In the genomic region with DNA sequence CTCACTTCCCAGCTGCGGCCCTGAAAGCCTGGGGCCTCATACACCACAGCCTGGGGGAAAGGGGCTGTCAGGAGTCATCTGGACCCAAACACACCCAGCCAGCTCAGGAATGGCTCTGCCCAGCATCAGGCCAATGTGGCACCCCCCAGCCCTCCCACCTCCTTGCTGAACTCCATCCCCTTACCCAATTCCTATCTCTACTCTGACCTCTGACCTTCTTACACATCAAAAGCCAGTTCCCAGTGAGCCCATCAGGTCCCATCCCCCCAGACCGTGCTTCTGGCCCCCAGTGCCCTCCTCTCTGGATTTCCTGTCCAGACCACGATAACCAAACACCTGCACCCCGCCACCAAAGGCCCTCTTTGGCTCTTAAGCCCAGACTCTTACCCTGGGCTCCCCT, we compare ENCODE assay signal across 27 cellular contexts. TPM values are rescaled to one million over a fixed set of nuclear protein-coding genes. Genes with fewer than 3 reads are reported as not detected.
DNase-seq lines count a peak whose midpoint lies in the region; ATAC-seq, FAIRE-seq and TF ChIP-seq lines count a peak whose summit lies in the region.
"Had no signal": no experiment of that assay in that cellular context is flagged by ENCODE, and none has a peak within 500 bp of the region (broad histone marks: within the 10 kb centered on the region; RNA-seq: fewer than 3 reads in every experiment).

No MANE protein-coding gene starts in this region.

- peaks cover 22% of the 10 kb centered on the region for H3F3A ChIP-seq in neural progenitor cell (ENCODE audit: low read depth)

- H3K79me2 ChIP-seq in K562 (ENCODE audit: control insufficient read depth, insufficient read depth, low read length): no peaks in the 10 kb centered on the region
- peaks cover 10% of the 10 kb centered on the region for H3K79me2 ChIP-seq in neural progenitor cell (ENCODE audit: low read depth)

- H2AFZ ChIP-seq in K562 (ENCODE audit: low read depth, low read length) (peak overlapping the region; percentile 98), neural progenitor cell (replicated peaks) (no peak overlapping the region)

- no peak overlapping the region for H3K4me3 ChIP-seq in K562
- no peak overlapping the region for H3K4me3 ChIP-seq in neural progenitor cell
- H3K4me3 ChIP-seq: cardiac muscle cell, GM12878, lower lobe of right lung, smooth muscle cell had no signal

- TF ChIP-seq EP300 in K562 (IDR thresholded peaks at IDR 0.05; ENCODE audit: low read length): no peak

- no peak for FAIRE-seq in K562 (lab: Jason Lieb, UNC)
- FAIRE-seq: frontal cortex, GM12878, RCC 7860, urothelium cell line had no signal

- peaks cover 8% of the 10 kb centered on the region for H3K27me3 Mint-ChIP-seq in activated CD4-positive, alpha-beta T cell treated with anti-CD3 and anti-CD28 coated beads, Interleukin-2, amount 10 ng/mL, durations not matched to agents 24 days and 14 days
- H3K27me3 Mint-ChIP-seq in IgD-negative memory B cell (no peaks in the 10 kb centered on the region), neural progenitor cell (ENCODE audit: insufficient read depth, low read depth) (peaks cover 9% of the 10 kb centered on the region)
- H3K27me3 Mint-ChIP-seq in activated CD8-positive, alpha-beta T cell treated with anti-CD3 and anti-CD28 coated beads for 36 hours: no peaks in the 10 kb centered on the region
- H3K27me3 Mint-ChIP-seq: activated CD4-positive, alpha-beta T cell treated with anti-CD3 and anti-CD28 coated beads for 36 hours had no signal

- TF ChIP-seq POLR2A in K562 (conservative IDR thresholded peaks at IDR 0.05): no peak

- no peak for ATAC-seq in K562
- no peak for ATAC-seq in activated CD8-positive, alpha-beta T cell treated with anti-CD3 and anti-CD28 coated beads for 36 hours
- ATAC-seq in HG03442 (IDR thresholded peaks at IDR 0.05; ENCODE audit: unreplicated experiment): no peak
- ATAC-seq: activated CD4-positive, alpha-beta T cell treated with anti-CD3 and anti-CD28 coated beads for 36 hours; GM12878 had no signal

- H4K20me1 ChIP-seq in K562 (replicated peaks; ENCODE audit: control insufficient read depth, insufficient read depth, low read length) (no peaks in the 10 kb centered on the region), neural progenitor cell (ENCODE audit: low read depth) (no peaks in the 10 kb centered on the region)

- in situ Hi-C loops in K562 (cut with MboI): no loop called here

- no peaks in the 10 kb centered on the region for H3K9me3 ChIP-seq in K562 (replicated peaks; ENCODE audit: control insufficient read depth, insufficient read depth, low read depth, low read length)
- H3K9me3 ChIP-seq in neural progenitor cell (ENCODE audit: low read depth): no peaks in the 10 kb centered on the region
- H3K9me3 ChIP-seq: BE2C, lower lobe of right lung had no signal

- peaks cover 3% of the 10 kb centered on the region for H3K4me1 Mint-ChIP-seq in activated CD4-positive, alpha-beta T cell treated with anti-CD3 and anti-CD28 coated beads, Interleukin-2, amount 10 ng/mL, durations not matched to agents 24 days and 14 days
- H3K4me1 Mint-ChIP-seq in IgD-negative memory B cell (peaks cover 0 to 8% (median 5%) of the 10 kb centered on the region in 3 donors), neural progenitor cell (peaks cover 43% of the 10 kb centered on the region)
- peaks cover 11% of the 10 kb centered on the region for H3K4me1 Mint-ChIP-seq in activated CD8-positive, alpha-beta T cell treated with anti-CD3 and anti-CD28 coated beads for 36 hours (ENCODE audit: low read depth)
- H3K4me1 Mint-ChIP-seq: activated CD4-positive, alpha-beta T cell treated with anti-CD3 and anti-CD28 coated beads for 36 hours had no signal

- TF ChIP-seq CTCF in K562 (IDR thresholded peaks at IDR 0.05 in 2 of 3, conservative IDR thresholded peaks at IDR 0.05 in 1 of 3; ENCODE audit: insufficient read depth in 2 of 3, low read depth in 1 of 3, low read length in 3 of 3): no peak
- no peak for TF ChIP-seq CTCF in neural progenitor cell (IDR thresholded peaks at IDR 0.05)
- no peak for TF ChIP-seq CTCF in activated CD8-positive, alpha-beta T cell treated with anti-CD3 and anti-CD28 coated beads for 36 hours (IDR thresholded peaks at IDR 0.05)

- H3K36me3 ChIP-seq in K562 (ENCODE audit: control insufficient read depth, insufficient read depth, low read length) (no peaks in the 10 kb centered on the region), neural progenitor cell (no peaks in the 10 kb centered on the region)
- H3K36me3 ChIP-seq: BE2C, cardiac muscle cell, lower lobe of right lung had no signal

- intact Hi-C loops in activated CD4-positive, alpha-beta T cell treated with anti-CD3 and anti-CD28 coated beads, Interleukin-2, amount 10 ng/mL, durations not matched to agents 24 days and 14 days (cut with micrococcal nuclease): loop anchor here (2.0 kb wide), 1 partner anchor 21 kb away; no protein-coding TSS in a partner anchor
- intact Hi-C loops in K562 (cut with micrococcal nuclease): no loop called here
- intact Hi-C loops in activated CD8-positive, alpha-beta T cell treated with anti-CD3 and anti-CD28 coated beads for 36 hours (cut with micrococcal nuclease): no loop called here

- no TSS peak for BruUV-seq in K562 (replicated peaks; lab: Mats Ljungman, UMichigan)

- H3K4me1 ChIP-seq in K562 (replicated peaks in 1 of 2; ENCODE audit: control insufficient read depth in 2 of 2, insufficient read depth in 2 of 2, low read length in 2 of 2): peaks cover 14 to 21% of the 10 kb centered on the region in 2 experiments
- peaks cover 29% of the 10 kb centered on the region for H3K4me1 ChIP-seq in neural progenitor cell
- H3K4me1 ChIP-seq: BE2C had no signal

- 85% methylated on average over 4 of the region's 4 CpGs for WGBS in K562 (ENCODE audit: insufficient coverage, low coverage, missing lambda C conversion rate)

- TF ChIP-seq RAD21 in K562 (CRISPR knock-in tag; conservative IDR thresholded peaks at IDR 0.05 in 1 of 2, IDR thresholded peaks at IDR 0.05 in 1 of 2): no peak

- H3K27ac ChIP-seq in K562 (ENCODE audit: extremely low read depth, low read depth, low read length) (peak overlapping the region; percentile 85; the same call in 2 of the 3 replicates), neural progenitor cell (no peak overlapping the region)
- H3K27ac ChIP-seq: cardiac muscle cell, lower lobe of right lung had no signal

- no peak overlapping the region for H3K27ac Mint-ChIP-seq in activated CD4-positive, alpha-beta T cell treated with anti-CD3 and anti-CD28 coated beads, Interleukin-2, amount 10 ng/mL, durations not matched to agents 24 days and 14 days
- H3K27ac Mint-ChIP-seq in IgD-negative memory B cell (no peak overlapping the region), neural progenitor cell (no peak overlapping the region)
- H3K27ac Mint-ChIP-seq in activated CD8-positive, alpha-beta T cell treated with anti-CD3 and anti-CD28 coated beads for 36 hours: no peak overlapping the region
- H3K27ac Mint-ChIP-seq: activated CD4-positive, alpha-beta T cell treated with anti-CD3 and anti-CD28 coated beads for 36 hours had no signal

- H3K36me3 Mint-ChIP-seq in activated CD4-positive, alpha-beta T cell treated with anti-CD3 and anti-CD28 coated beads, Interleukin-2, amount 10 ng/mL, durations not matched to agents 24 days and 14 days (ENCODE audit: low read depth): no peaks in the 10 kb centered on the region
- no peaks in the 10 kb centered on the region for H3K36me3 Mint-ChIP-seq in IgD-negative memory B cell
- no peaks in the 10 kb centered on the region for H3K36me3 Mint-ChIP-seq in neural progenitor cell
- H3K36me3 Mint-ChIP-seq in activated CD8-positive, alpha-beta T cell treated with anti-CD3 and anti-CD28 coated beads for 36 hours (ENCODE audit: low read depth): no peaks in the 10 kb centered on the region

- no peak for DNase-seq in activated CD4-positive, alpha-beta T cell treated with anti-CD3 and anti-CD28 coated beads, Interleukin-2, amount 10 ng/mL, durations not matched to agents 24 days and 14 days
- DNase-seq in activated CD4-positive, alpha-beta T cell treated with anti-CD3 and anti-CD28 coated beads for 4 hours: no peak
- DNase-seq in K562 (ENCODE audit: extremely low read depth in 1 of 4, low spot score in 3 of 4): no peak
- DNase-seq in neural progenitor cell (ENCODE audit: low spot score): no peak
- no peak for DNase-seq in activated CD8-positive, alpha-beta T cell treated with anti-CD3 and anti-CD28 coated beads for 36 hours
- no peak for DNase-seq in DMS79 treated with DMSO at 0.1 percent for 48 hours (lab: John Stamatoyannopoulos, UW)
- DNase-seq: activated CD4-positive, alpha-beta T cell treated with anti-CD3 and anti-CD28 coated beads for 36 hours; BE2C; GF-D8; HCEC 1CT; hypothalamus; islet precursor cell; lower lobe of right lung; MM.1S; NCI-H1694; stimulated activated CD4-positive, alpha-beta T cell treated with anti-CD3 and anti-CD28 coated beads, Interleukin-4, amount 100 ng/mL, for 24 hours had no signal

- H3K9me1 ChIP-seq in K562 (ENCODE audit: control insufficient read depth, insufficient read depth, low read length): peaks cover 4% of the 10 kb centered on the region

- H3K4me3 Mint-ChIP-seq in activated CD4-positive, alpha-beta T cell treated with anti-CD3 and anti-CD28 coated beads, Interleukin-2, amount 10 ng/mL, durations not matched to agents 24 days and 14 days: peak overlapping the region; percentile 54
- H3K4me3 Mint-ChIP-seq in IgD-negative memory B cell (peak overlapping the region; percentile 32 to 88 (median 69)), neural progenitor cell (peak overlapping the region; percentile 77)
- no peak overlapping the region for H3K4me3 Mint-ChIP-seq in activated CD8-positive, alpha-beta T cell treated with anti-CD3 and anti-CD28 coated beads for 36 hours

- CTCF ChIA-PET in K562 (lab: Yijun Ruan, JAX; ENCODE audit: low intra/inter-chr PET ratio): no interaction called here
- CTCF ChIA-PET in activated CD8-positive, alpha-beta T cell treated with anti-CD3 and anti-CD28 coated beads for 36 hours (lab: Charles Lee): interaction anchor here (0.9 to 1.7 kb wide), 6 partner anchors 10 to 168 kb away, joined by 3 to 8 read pairs (median 4); a partner anchor contains a TSS

- no peaks in the 10 kb centered on the region for H3K27me3 ChIP-seq in K562 (ENCODE audit: control insufficient read depth in 2 of 2, insufficient read depth in 2 of 2, low read length in 2 of 2)
- no peaks in the 10 kb centered on the region for H3K27me3 ChIP-seq in neural progenitor cell
- H3K27me3 ChIP-seq: BE2C, cardiac muscle cell had no signal

- H3K9ac ChIP-seq in K562 (ENCODE audit: insufficient read depth in 1 of 2, low read depth in 2 of 2, low read length in 2 of 2): peak overlapping the region; percentile 80 to 95; a peak in 3 of 4 replicates
- H3K9ac ChIP-seq in neural progenitor cell: no peak overlapping the region

- H3K4me2 ChIP-seq in K562 (ENCODE audit: insufficient read depth, low read length): no peak overlapping the region
- peak overlapping the region; percentile 28 for H3K4me2 ChIP-seq in neural progenitor cell
- H3K4me2 ChIP-seq: smooth muscle cell had no signal

- no peaks in the 10 kb centered on the region for H3K9me3 Mint-ChIP-seq in activated CD4-positive, alpha-beta T cell treated with anti-CD3 and anti-CD28 coated beads, Interleukin-2, amount 10 ng/mL, durations not matched to agents 24 days and 14 days
- H3K9me3 Mint-ChIP-seq in IgD-negative memory B cell (no peaks in the 10 kb centered on the region), neural progenitor cell (no peaks in the 10 kb centered on the region)
- no peaks in the 10 kb centered on the region for H3K9me3 Mint-ChIP-seq in activated CD8-positive, alpha-beta T cell treated with anti-CD3 and anti-CD28 coated beads for 36 hours

- POLR2A ChIA-PET in K562 (lab: Yijun Ruan, JAX): interaction anchor here (0.8 to 3.1 kb wide), 6 partner anchors 8 to 92 kb away, joined by 3 to 24 read pairs (median 5); no protein-coding TSS in a partner anchor
- POLR2A ChIA-PET in activated CD8-positive, alpha-beta T cell treated with anti-CD3 and anti-CD28 coated beads for 36 hours (lab: Charles Lee): interaction anchor here (0.8 to 1.3 kb wide), 2 partner anchors 14 to 53 kb away, joined by 3 to 4 read pairs; no protein-coding TSS in a partner anchor

RNA-seq across cellular contexts. Expression of a gene that starts 16.3 kb away (rescaled TPM):
- total RNA-seq in activated CD4-positive, alpha-beta T cell treated with anti-CD3 and anti-CD28 coated beads, Interleukin-2, amount 10 ng/mL, durations not matched to agents 24 days and 14 days: 1.1 and 1.4 TPM in 2 replicates
- polyA plus RNA-seq in IgD-negative memory B cell (3.1 TPM), K562 (2011; rRNA removed) (3.3 and 3.8 TPM in 2 replicates), K562 (2014; fragmentation: Illumina TruSeq; extraction: Trizol) (3.7 and 5.1 TPM in 2 replicates), K562 (2014; fragmentation: Nextera tagmentation; extraction: Ambion mirVana) (1 to 10 TPM in 1 of 2 experiments, under 1 TPM in 1; 0.39 to 2.4 TPM), K562 (2014; rRNA removed) (3.1 and 8.1 TPM in 2 replicates)
- 7.8 and 10.7 TPM in 2 replicates for total RNA-seq in K562 (2011; cell fraction: chromatin; rRNA removed; ENCODE audit: low replicate concordance)
- 10.0 and 10.2 TPM in 2 replicates for total RNA-seq in K562 (2011; cell fraction: nucleolus; rRNA removed)
- 5.7 and 6.5 TPM in 2 replicates for total RNA-seq in K562 (2011; cell fraction: nucleoplasm; rRNA removed)
- total RNA-seq in K562 (2014; rRNA removed) (7.5 and 12.6 TPM in 2 replicates), K562 (2014; rRNA removed; fragmentation: Illumina TruSeq; extraction: Trizol) (1.3 and 2.1 TPM in 2 replicates), K562 (2015; rRNA removed; fragmentation: Illumina TruSeq; extraction: Trizol) (1.9 and 2.5 TPM in 2 replicates), K562 (2021) (8.5 and 8.8 TPM in 2 replicates), neural progenitor cell (ENCODE audit: low replicate concordance) (3.0 and 6.5 TPM in 2 replicates)
- polyA plus RNA-seq in K562 (2011; cell fraction: cytosol; rRNA removed): 4.8 and 8.5 TPM in 2 replicates
- polyA plus RNA-seq in K562 (2011; cell fraction: nucleus; rRNA removed): 6.5 and 9.6 TPM in 2 replicates
- 4.3 and 24.3 TPM in 2 replicates for polyA plus RNA-seq in K562 (2012)
- 1.6 and 1.9 TPM in 2 replicates for polyA minus RNA-seq in K562 (2011; rRNA and poly(A)+ RNA removed)
- polyA minus RNA-seq in K562 (2011; cell fraction: cytosol; rRNA and poly(A)+ RNA removed): 5.9 and 7.5 TPM in 2 replicates
- polyA minus RNA-seq in K562 (2011; cell fraction: nucleus; rRNA and poly(A)+ RNA removed): 2.6 and 4.4 TPM in 2 replicates
- total RNA-seq in activated CD8-positive, alpha-beta T cell treated with anti-CD3 and anti-CD28 coated beads for 36 hours: 1 to 10 TPM; 4.5 to 6.4 TPM
- total RNA-seq: subcutaneous adipose tissue had no signal

RNA-seq across cellular contexts. Expression of a gene that starts 19.9 kb away (rescaled TPM):
- total RNA-seq in activated CD4-positive, alpha-beta T cell treated with anti-CD3 and anti-CD28 coated beads, Interleukin-2, amount 10 ng/mL, durations not matched to agents 24 days and 14 days: 295 and 297 TPM in 2 replicates
- 10,525 TPM for polyA plus RNA-seq in IgD-negative memory B cell
- total RNA-seq in K562 (2011; cell fraction: chromatin; rRNA removed; ENCODE audit: low replicate concordance): 26.7 and 65.5 TPM in 2 replicates
- total RNA-seq in K562 (2011; cell fraction: nucleolus; rRNA removed): 72.0 and 78.5 TPM in 2 replicates
- total RNA-seq in K562 (2011; cell fraction: nucleoplasm; rRNA removed): 50.2 and 55.9 TPM in 2 replicates
- 34.9 and 43.3 TPM in 2 replicates for total RNA-seq in K562 (2014; rRNA removed)
- total RNA-seq in K562 (2014; rRNA removed; fragmentation: Illumina TruSeq; extraction: Trizol): 127 TPM in 2 replicates
- total RNA-seq in K562 (2015; rRNA removed; fragmentation: Illumina TruSeq; extraction: Trizol): 182 and 185 TPM in 2 replicates
- 70.9 and 90.7 TPM in 2 replicates for total RNA-seq in K562 (2021)
- polyA plus RNA-seq in K562 (2011; rRNA removed): 312 and 418 TPM in 2 replicates
- polyA plus RNA-seq in K562 (2011; cell fraction: cytosol; rRNA removed): 457 and 520 TPM in 2 replicates
- polyA plus RNA-seq in K562 (2011; cell fraction: nucleus; rRNA removed): 77.7 and 147 TPM in 2 replicates
- 170 and 195 TPM in 2 replicates for polyA plus RNA-seq in K562 (2012)
- 147 and 173 TPM in 2 replicates for polyA plus RNA-seq in K562 (2014; fragmentation: Illumina TruSeq; extraction: Trizol)
- 100 to 1,000 TPM; 355 to 488 TPM for polyA plus RNA-seq in K562 (2014; fragmentation: Nextera tagmentation; extraction: Ambion mirVana)
- 152 and 198 TPM in 2 replicates for polyA plus RNA-seq in K562 (2014; rRNA removed)
- 56.1 and 74.7 TPM in 2 replicates for polyA minus RNA-seq in K562 (2011; rRNA and poly(A)+ RNA removed)
- polyA minus RNA-seq in K562 (2011; cell fraction: cytosol; rRNA and poly(A)+ RNA removed): 28.1 and 33.6 TPM in 2 replicates
- 6.9 and 14.1 TPM in 2 replicates for polyA minus RNA-seq in K562 (2011; cell fraction: nucleus; rRNA and poly(A)+ RNA removed)
- total RNA-seq in neural progenitor cell (ENCODE audit: low replicate concordance): 2.5 and 7.3 TPM in 2 replicates
- total RNA-seq in activated CD8-positive, alpha-beta T cell treated with anti-CD3 and anti-CD28 coated beads for 36 hours: 100 to 1,000 TPM; 324 to 344 TPM
- total RNA-seq: A172, cardiac muscle cell, dermis microvascular lymphatic vessel endothelial cell, frontal cortex, smooth muscle cell had no signal

RNA-seq across cellular contexts. Expression of a gene that starts 31.2 kb away (rescaled TPM):
- 17.1 and 19.0 TPM in 2 replicates for total RNA-seq in activated CD4-positive, alpha-beta T cell treated with anti-CD3 and anti-CD28 coated beads, Interleukin-2, amount 10 ng/mL, durations not matched to agents 24 days and 14 days
- polyA plus RNA-seq in IgD-negative memory B cell: 11.2 TPM
- 26.5 and 67.3 TPM in 2 replicates for total RNA-seq in K562 (2011; cell fraction: chromatin; rRNA removed; ENCODE audit: low replicate concordance)
- total RNA-seq in K562 (2011; cell fraction: nucleolus; rRNA removed): 42.6 and 44.4 TPM in 2 replicates
- total RNA-seq in K562 (2011; cell fraction: nucleoplasm; rRNA removed): 37.0 and 39.5 TPM in 2 replicates
- 11.3 and 11.5 TPM in 2 replicates for total RNA-seq in K562 (2014; rRNA removed)
- 2.6 and 4.0 TPM in 2 replicates for total RNA-seq in K562 (2014; rRNA removed; fragmentation: Illumina TruSeq; extraction: Trizol)
- total RNA-seq in K562 (2015; rRNA removed; fragmentation: Illumina TruSeq; extraction: Trizol): 8.1 and 8.2 TPM in 2 replicates
- 20.2 and 24.9 TPM in 2 replicates for total RNA-seq in K562 (2021)
- polyA plus RNA-seq in K562 (2011; rRNA removed): 17.5 and 20.9 TPM in 2 replicates
- polyA plus RNA-seq in K562 (2011; cell fraction: cytosol; rRNA removed): 20.1 and 26.4 TPM in 2 replicates
- polyA plus RNA-seq in K562 (2011; cell fraction: nucleus; rRNA removed): 134 and 188 TPM in 2 replicates
- 23.4 and 28.6 TPM in 2 replicates for polyA plus RNA-seq in K562 (2012)
- 12.3 and 14.7 TPM in 2 replicates for polyA plus RNA-seq in K562 (2014; fragmentation: Illumina TruSeq; extraction: Trizol)
- polyA plus RNA-seq in K562 (2014; fragmentation: Nextera tagmentation; extraction: Ambion mirVana): 1 to 10 TPM in 1 of 2 experiments, under 1 TPM in 1; 0.48 to 2.1 TPM
- polyA plus RNA-seq in K562 (2014; rRNA removed): 30.6 and 34.3 TPM in 2 replicates
- 9.3 and 10.4 TPM in 2 replicates for polyA minus RNA-seq in K562 (2011; rRNA and poly(A)+ RNA removed)
- polyA minus RNA-seq in K562 (2011; cell fraction: cytosol; rRNA and poly(A)+ RNA removed): 7.9 and 8.8 TPM in 2 replicates
- 26.3 and 27.6 TPM in 2 replicates for polyA minus RNA-seq in K562 (2011; cell fraction: nucleus; rRNA and poly(A)+ RNA removed)
- total RNA-seq in neural progenitor cell (ENCODE audit: low replicate concordance): 5.9 and 10.2 TPM in 2 replicates
- 10 to 100 TPM; 24.9 to 26.0 TPM for total RNA-seq in activated CD8-positive, alpha-beta T cell treated with anti-CD3 and anti-CD28 coated beads for 36 hours

RNA-seq across cellular contexts. Expression of a gene that starts 34.9 kb away (rescaled TPM):
- total RNA-seq in activated CD4-positive, alpha-beta T cell treated with anti-CD3 and anti-CD28 coated beads, Interleukin-2, amount 10 ng/mL, durations not matched to agents 24 days and 14 days: not detected in 2 replicates
- polyA plus RNA-seq in IgD-negative memory B cell (8.8 TPM), K562 (2011; rRNA removed) (not detected in 2 replicates), K562 (2014; fragmentation: Illumina TruSeq; extraction: Trizol) (not detected in 2 replicates), K562 (2014; fragmentation: Nextera tagmentation; extraction: Ambion mirVana) (not detected), K562 (2014; rRNA removed) (not detected in 2 replicates)
- total RNA-seq in K562 (2011; cell fraction: chromatin; rRNA removed; ENCODE audit: low replicate concordance): not detected in 2 replicates
- total RNA-seq in K562 (2011; cell fraction: nucleolus; rRNA removed): not detected in 2 replicates
- total RNA-seq in K562 (2011; cell fraction: nucleoplasm; rRNA removed): not detected in 2 replicates
- total RNA-seq in K562 (2014; rRNA removed) (not detected in 2 replicates), K562 (2014; rRNA removed; fragmentation: Illumina TruSeq; extraction: Trizol) (not detected in 2 replicates), K562 (2015; rRNA removed; fragmentation: Illumina TruSeq; extraction: Trizol) (not detected in 2 replicates), K562 (2021) (not detected in 2 replicates), neural progenitor cell (ENCODE audit: low replicate concordance) (not detected in 2 replicates)
- polyA plus RNA-seq in K562 (2011; cell fraction: cytosol; rRNA removed): not detected in 2 replicates
- polyA plus RNA-seq in K562 (2011; cell fraction: nucleus; rRNA removed): not detected in 2 replicates
- polyA plus RNA-seq in K562 (2012): not detected in 2 replicates
- not detected in 2 replicates for polyA minus RNA-seq in K562 (2011; rRNA and poly(A)+ RNA removed)
- polyA minus RNA-seq in K562 (2011; cell fraction: cytosol; rRNA and poly(A)+ RNA removed): not detected in 2 replicates
- not detected in 2 replicates for polyA minus RNA-seq in K562 (2011; cell fraction: nucleus; rRNA and poly(A)+ RNA removed)
- total RNA-seq in activated CD8-positive, alpha-beta T cell treated with anti-CD3 and anti-CD28 coated beads for 36 hours: 1 to 10 TPM in 1 of 2 experiments, under 1 TPM in 1; 0.69 to 1.3 TPM
- total RNA-seq: A172; activated CD4-positive, alpha-beta T cell treated with anti-CD3 and anti-CD28 coated beads for 36 hours; cardiac muscle cell; dermis microvascular lymphatic vessel endothelial cell; frontal cortex; GM12878; smooth muscle cell; subcutaneous adipose tissue had no signal
- polyA plus RNA-seq: cardiac muscle cell, GM12878, smooth muscle cell had no signal

RNA-seq across cellular contexts. Expression of a gene that starts 57.7 kb away (rescaled TPM):
- 463 and 474 TPM in 2 replicates for total RNA-seq in activated CD4-positive, alpha-beta T cell treated with anti-CD3 and anti-CD28 coated beads, Interleukin-2, amount 10 ng/mL, durations not matched to agents 24 days and 14 days
- polyA plus RNA-seq in IgD-negative memory B cell (1,152 TPM), K562 (2011; rRNA removed) (50.3 and 83.3 TPM in 2 replicates), K562 (2014; fragmentation: Illumina TruSeq; extraction: Trizol) (140 and 152 TPM in 2 replicates), K562 (2014; fragmentation: Nextera tagmentation; extraction: Ambion mirVana) (100 to 1,000 TPM; 106 to 137 TPM), K562 (2014; rRNA removed) (31.1 and 33.8 TPM in 2 replicates)
- 38.1 and 86.2 TPM in 2 replicates for total RNA-seq in K562 (2011; cell fraction: chromatin; rRNA removed; ENCODE audit: low replicate concordance)
- total RNA-seq in K562 (2011; cell fraction: nucleolus; rRNA removed): 46.2 and 57.2 TPM in 2 replicates
- total RNA-seq in K562 (2011; cell fraction: nucleoplasm; rRNA removed): 65.8 and 101 TPM in 2 replicates
- total RNA-seq in K562 (2014; rRNA removed) (32.9 and 60.5 TPM in 2 replicates), K562 (2014; rRNA removed; fragmentation: Illumina TruSeq; extraction: Trizol) (29.8 and 30.3 TPM in 2 replicates), K562 (2015; rRNA removed; fragmentation: Illumina TruSeq; extraction: Trizol) (54.2 and 55.0 TPM in 2 replicates), K562 (2021) (96.2 and 110 TPM in 2 replicates), neural progenitor cell (ENCODE audit: low replicate concordance) (15.6 and 41.9 TPM in 2 replicates)
- polyA plus RNA-seq in K562 (2011; cell fraction: cytosol; rRNA removed): 116 and 139 TPM in 2 replicates
- polyA plus RNA-seq in K562 (2011; cell fraction: nucleus; rRNA removed): 74.3 and 96.2 TPM in 2 replicates
- polyA plus RNA-seq in K562 (2012): 175 and 179 TPM in 2 replicates
- polyA minus RNA-seq in K562 (2011; rRNA and poly(A)+ RNA removed): 79.6 and 89.0 TPM in 2 replicates
- 86.5 and 93.9 TPM in 2 replicates for polyA minus RNA-seq in K562 (2011; cell fraction: cytosol; rRNA and poly(A)+ RNA removed)
- 34.3 and 44.0 TPM in 2 replicates for polyA minus RNA-seq in K562 (2011; cell fraction: nucleus; rRNA and poly(A)+ RNA removed)
- total RNA-seq in activated CD8-positive, alpha-beta T cell treated with anti-CD3 and anti-CD28 coated beads for 36 hours: 100 to 1,000 TPM; 309 to 316 TPM
